Comparison of ENCODE assay signal across 8 cellular contexts in genomic region chr9:89312154-89312616, GRCh38. TPM values are rescaled to one million over a fixed set of nuclear protein-coding genes. Genes with fewer than 3 reads are reported as not detected.
DNase-seq lines count a peak whose midpoint lies in the region; ATAC-seq and TF ChIP-seq lines count a peak whose summit lies in the region.

No MANE protein-coding gene starts in this region.

- H3K36me3 ChIP-seq in colonic mucosa: peaks cover 4% of the 10 kb centered on the region

- intact Hi-C loops in colonic mucosa (cut with DNase I): loop anchor here (10.0 kb wide), 1 partner anchor 1883 kb away; no protein-coding TSS in a partner anchor

- no peaks in the 10 kb centered on the region for H3K9me3 Mint-ChIP-seq in naive thymus-derived CD8-positive, alpha-beta T cell

- H3K4me1 Mint-ChIP-seq in naive thymus-derived CD8-positive, alpha-beta T cell: peaks cover 4 to 51% (median 22%) of the 10 kb centered on the region in 4 donors

- no peak for TF ChIP-seq CTCF in colonic mucosa (IDR thresholded peaks at IDR 0.05)

- H3K36me3 Mint-ChIP-seq in naive thymus-derived CD8-positive, alpha-beta T cell: peaks cover 0 to 8% (median 4%) of the 10 kb centered on the region in 3 donors

- no peak for ATAC-seq in naive thymus-derived CD8-positive, alpha-beta T cell

- DNase-seq in DMS53 (lab: John Stamatoyannopoulos, UW) (peak; percentile 22), DMS53 treated with DMSO at 0.1 percent for 48 hours (lab: John Stamatoyannopoulos, UW; ENCODE audit: unreplicated experiment) (no peak), NCI-H748 (lab: John Stamatoyannopoulos, UW; ENCODE audit: unreplicated experiment) (peak; percentile 32), colonic mucosa (peak; percentile 36), T-helper 9 cell (no peak), germinal center (ENCODE audit: low spot score) (no peak), T1000 (lab: John Stamatoyannopoulos, UW) (no peak)
- no peak for DNase-seq in naive thymus-derived CD8-positive, alpha-beta T cell

- H3K27ac ChIP-seq in colonic mucosa: peak overlapping the region; percentile 65

- H3K27me3 ChIP-seq in colonic mucosa: no peaks in the 10 kb centered on the region

- H3K27ac Mint-ChIP-seq in naive thymus-derived CD8-positive, alpha-beta T cell: peak overlapping the region in 3 of 10 donors; percentile 24 to 60 (median 49)

- H3K4me3 ChIP-seq in colonic mucosa: peak overlapping the region; percentile 76

- peak overlapping the region; percentile 56 to 97 (median 76) for H3K4me3 Mint-ChIP-seq in naive thymus-derived CD8-positive, alpha-beta T cell

- H3K9me3 ChIP-seq in colonic mucosa: no peaks in the 10 kb centered on the region

- H3K4me1 ChIP-seq in colonic mucosa: no peaks in the 10 kb centered on the region

- peak overlapping the region; percentile 87 to 95 for H3K9ac ChIP-seq in colonic mucosa (ENCODE audit: low read depth in 2 of 2, low read length in 2 of 2)

- POLR2A ChIA-PET in naive thymus-derived CD8-positive, alpha-beta T cell (lab: Charles Lee): interaction anchor here (0.8 kb wide), 1 partner anchor 178 kb away, joined by 3 read pairs; no protein-coding TSS in a partner anchor

- H3K27me3 Mint-ChIP-seq in naive thymus-derived CD8-positive, alpha-beta T cell: peaks cover 0 to 4% (median 0%) of the 10 kb centered on the region in 5 donors

RNA-seq across cellular contexts. Expression of gene CKS2, which starts 1.2 kb away (rescaled TPM):
- total RNA-seq in colonic mucosa: 100 to 1,000 TPM in 1 of 2 donors, 10 to 100 TPM in 1; 42.4 to 134 TPM
- 1 to 10 TPM; 4.8 to 5.3 TPM for total RNA-seq in naive thymus-derived CD8-positive, alpha-beta T cell
- 10 to 100 TPM in 1 of 3 donors, 1 to 10 TPM in 2; 7.0 to 13.6 (median 7.8) TPM for polyA plus RNA-seq in naive thymus-derived CD8-positive, alpha-beta T cell

RNA-seq across cellular contexts. Expression of gene SECISBP2, which starts 6.1 kb away (rescaled TPM):
- 10 to 100 TPM; 37.6 to 42.2 TPM for total RNA-seq in colonic mucosa
- 100 to 1,000 TPM; 105 to 112 TPM for total RNA-seq in naive thymus-derived CD8-positive, alpha-beta T cell
- 10 to 100 TPM; 19.6 to 27.9 (median 21.2) TPM for polyA plus RNA-seq in naive thymus-derived CD8-positive, alpha-beta T cell

Comparison
In these comparisons a context has a peak if more than half of its experiments do, and no peak if none do; other contexts are left out.
1. DNase-seq: peak in DMS53 (single experiment), NCI-H748 (single experiment) and colonic mucosa (single experiment); none in DMS53 treated with DMSO at 0.1 percent for 48 hours (single experiment), naive thymus-derived CD8-positive, alpha-beta T cell (0 of 10), T-helper 9 cell (single experiment), germinal center (single experiment) and T1000 (single experiment).
2. RNA of gene CKS2, which starts 1.2 kb away (total RNA-seq): 42.4 to 134 TPM in colonic mucosa; 4.8 to 5.3 TPM in naive thymus-derived CD8-positive, alpha-beta T cell; every median in the first group is over 4 times any median in the second.